In genomic region chr12:130832561-130833209, GRCh38 we compare ENCODE assay signal across 10 cellular contexts. TPM values are rescaled to one million over a fixed set of nuclear protein-coding genes. Genes with fewer than 3 reads are reported as not detected.
DNase-seq lines count a peak whose midpoint lies in the region; ATAC-seq and TF ChIP-seq lines count a peak whose summit lies in the region.
"Had no signal": no experiment of that assay in that cellular context is flagged by ENCODE, and none has a peak within 500 bp of the region (broad histone marks: within the 10 kb centered on the region; RNA-seq: fewer than 3 reads in every experiment).

No MANE protein-coding gene starts in this region.

- no peaks in the 10 kb centered on the region for H3K27me3 Mint-ChIP-seq in activated CD4-positive, alpha-beta T cell treated with anti-CD3 and anti-CD28 coated beads for 36 hours
- H3K27me3 Mint-ChIP-seq: B cell had no signal

- H3K27ac ChIP-seq in temporal lobe (ENCODE audit: low read depth, low read length) (peak overlapping the region; percentile 19), testis (no peak overlapping the region)
- H3K27ac ChIP-seq: SK-N-MC had no signal

- no peaks in the 10 kb centered on the region for H3K9me3 ChIP-seq in testis

- no peaks in the 10 kb centered on the region for H3K36me3 Mint-ChIP-seq in activated CD4-positive, alpha-beta T cell treated with anti-CD3 and anti-CD28 coated beads for 36 hours (ENCODE audit: low read depth)

- no peak overlapping the region for H3K4me3 Mint-ChIP-seq in activated CD4-positive, alpha-beta T cell treated with anti-CD3 and anti-CD28 coated beads for 36 hours
- H3K4me3 Mint-ChIP-seq: B cell had no signal

- intact Hi-C loops in activated CD4-positive, alpha-beta T cell treated with anti-CD3 and anti-CD28 coated beads for 36 hours (cut with DNase I, micrococcal nuclease), result no loop called here
- intact Hi-C loops in testis (cut with DNase I; ENCODE audit: low total_unique reads), result no loop called here

- H3K4me3 ChIP-seq in testis, result no peak overlapping the region
- H3K4me3 ChIP-seq: SK-N-MC had no signal

- no peak for DNase-seq in activated CD4-positive, alpha-beta T cell treated with anti-CD3 and anti-CD28 coated beads for 36 hours
- DNase-seq in activated CD4-positive, alpha-beta T cell treated with anti-CD3 and anti-CD28 coated beads for 4 hours, result no peak
- DNase-seq in amniotic epithelial cell (ENCODE audit: low read depth) (peak; percentile 93), kidney tubule cell (ENCODE audit: low spot score) (peak; percentile 13), NCI-H146 treated with DMSO at 0.1 percent for 48 hours (lab: John Stamatoyannopoulos, UW; ENCODE audit: unreplicated experiment) (no peak), testis (no peak), COLO668 (lab: John Stamatoyannopoulos, UW; ENCODE audit: unreplicated experiment) (no peak)

- no peak for TF ChIP-seq POLR2A in testis (IDR thresholded peaks at IDR 0.05)

- no peak overlapping the region for H3K27ac Mint-ChIP-seq in activated CD4-positive, alpha-beta T cell treated with anti-CD3 and anti-CD28 coated beads for 36 hours
- H3K27ac Mint-ChIP-seq: B cell had no signal

- peak; percentile 23 for ATAC-seq in activated CD4-positive, alpha-beta T cell treated with anti-CD3 and anti-CD28 coated beads for 36 hours

- CTCF ChIA-PET in activated CD4-positive, alpha-beta T cell treated with anti-CD3 and anti-CD28 coated beads for 36 hours (lab: Charles Lee), result interaction anchor here (1.5 kb wide), 1 partner anchor 13 kb away, joined by 3 read pairs; no protein-coding TSS in a partner anchor

- peaks cover 7% of the 10 kb centered on the region for H3K4me1 ChIP-seq in testis

- no peak for TF ChIP-seq CTCF in testis (IDR thresholded peaks at IDR 0.05)

- no peaks in the 10 kb centered on the region for H3K27me3 ChIP-seq in testis

- no peaks in the 10 kb centered on the region for H3K36me3 ChIP-seq in testis (ENCODE audit: low read depth, missing control alignments)

- peaks cover 31% of the 10 kb centered on the region for H3K4me1 Mint-ChIP-seq in activated CD4-positive, alpha-beta T cell treated with anti-CD3 and anti-CD28 coated beads for 36 hours

- POLR2A ChIA-PET in activated CD4-positive, alpha-beta T cell treated with anti-CD3 and anti-CD28 coated beads for 36 hours (lab: Charles Lee), result interaction anchor here (0.7 kb wide), 1 partner anchor 48 kb away, joined by 7 read pairs; no protein-coding TSS in a partner anchor

- no peaks in the 10 kb centered on the region for H3K9me3 Mint-ChIP-seq in activated CD4-positive, alpha-beta T cell treated with anti-CD3 and anti-CD28 coated beads for 36 hours (ENCODE audit: low read depth)

- WGBS in testis, 2 donors, result 74 to 80% methylated on average over 17 of the region's 17 CpGs

RNA-seq across cellular contexts. Expression of gene STX2, which starts 6.4 kb away (rescaled TPM):
- 10 to 100 TPM; 13.1 to 16.2 TPM for total RNA-seq in activated CD4-positive, alpha-beta T cell treated with anti-CD3 and anti-CD28 coated beads for 36 hours
- total RNA-seq in temporal lobe (19.9 TPM), testis (10 to 100 TPM; 27.3 to 33.5 TPM)
- 39.5 TPM for polyA plus RNA-seq in testis (ENCODE audit: insufficient read depth, low read depth, low replicate concordance)

RNA-seq across cellular contexts. Expression of gene RAN, which starts 39.2 kb away (rescaled TPM):
- 1,000 to 10,000 TPM; 1,919 to 2,242 TPM for total RNA-seq in activated CD4-positive, alpha-beta T cell treated with anti-CD3 and anti-CD28 coated beads for 36 hours
- total RNA-seq in temporal lobe, result 199 TPM
- total RNA-seq in testis, result 100 to 1,000 TPM; 289 to 304 TPM
- polyA plus RNA-seq in testis (ENCODE audit: insufficient read depth, low read depth, low replicate concordance), result 966 TPM

Comparison
In these comparisons a context has a peak if more than half of its experiments do, and no peak if none do; other contexts are left out.
1. DNase-seq: peak in amniotic epithelial cell (single experiment) and kidney tubule cell (single experiment); none in activated CD4-positive, alpha-beta T cell treated with anti-CD3 and anti-CD28 coated beads for 36 hours (single experiment), activated CD4-positive, alpha-beta T cell treated with anti-CD3 and anti-CD28 coated beads for 4 hours (0 of 2), NCI-H146 treated with DMSO at 0.1 percent for 48 hours (single experiment), testis (single experiment) and COLO668 (single experiment).